Comparison of ENCODE assay signal across 7 cellular contexts in the genomic region with DNA sequence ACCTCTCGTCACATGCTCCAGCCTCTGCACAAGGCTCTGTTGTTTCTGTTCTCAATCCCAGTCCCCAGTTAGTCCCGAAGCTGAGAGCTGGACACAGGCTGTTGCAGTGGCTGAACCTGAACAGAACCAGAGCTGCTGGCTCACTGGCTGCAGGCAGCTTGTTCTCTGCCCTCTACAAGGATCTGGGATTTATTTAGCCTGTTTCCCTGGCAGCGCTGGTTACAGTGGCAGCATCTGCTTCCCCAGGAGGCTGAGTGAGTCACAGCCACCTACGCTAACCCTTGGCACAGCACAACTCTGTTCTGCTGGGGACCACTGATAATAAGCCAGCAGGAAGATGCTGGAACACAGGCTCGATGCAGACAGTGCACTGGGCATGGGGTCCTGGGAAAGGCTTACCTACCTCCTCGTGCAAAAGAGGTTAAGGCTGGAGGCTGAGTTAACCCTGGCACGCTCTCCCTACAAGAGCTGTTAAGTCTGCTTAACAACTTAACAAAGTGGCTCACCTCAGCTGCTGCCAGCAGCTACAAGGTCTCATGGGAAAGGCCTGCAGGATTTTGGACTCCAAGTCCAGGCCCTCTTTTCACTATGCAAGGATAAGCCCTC.
A peak's percentile ranks its signal among the peaks of the same experiment; 100 is the strongest.
DNase-seq lines count a peak whose midpoint lies in the region; TF ChIP-seq lines count a peak whose summit lies in the region.

No MANE protein-coding gene starts in this region.

- H3K9me3 Mint-ChIP-seq in Caco-2 (ENCODE audit: unreplicated experiment), result peaks cover 19% of the 10 kb centered on the region

- no peak overlapping the region for H3K4me3 Mint-ChIP-seq in Caco-2 (ENCODE audit: unreplicated experiment)

- no peak overlapping the region for H3K27ac Mint-ChIP-seq in Caco-2 (ENCODE audit: unreplicated experiment)

- CTCF ChIA-PET in Caco-2 (lab: Charles Lee), result no interaction called here

- BruUV-seq in Caco-2 (replicated peaks; lab: Mats Ljungman, UMichigan), result no TSS peak

- POLR2A ChIA-PET in Caco-2 (lab: Charles Lee), result no interaction called here

- H3K36me3 Mint-ChIP-seq in Caco-2 (ENCODE audit: insufficient read depth, unreplicated experiment), result no peaks in the 10 kb centered on the region

- no peak for TF ChIP-seq CTCF in HFF-Myc (IDR thresholded peaks at IDR 0.05; ENCODE audit: low read depth, low read length, missing control alignments)
- TF ChIP-seq CTCF in Caco-2 (IDR thresholded peaks at IDR 0.05; ENCODE audit: insufficient read depth in 1 of 2, low read depth in 1 of 2, low read length in 1 of 2, severe bottlenecking in 1 of 2, unreplicated experiment in 1 of 2), result no peak

- H3K9ac ChIP-seq in adipocyte (ENCODE audit: low read length), result no peak overlapping the region
- H3K9ac ChIP-seq in stomach smooth muscle (ENCODE audit: low read length in 2 of 2), result no peak overlapping the region

- H3K27me3 ChIP-seq in adipocyte (replicated peaks; ENCODE audit: control insufficient read depth, insufficient read depth, low read length), result peaks cover 18% of the 10 kb centered on the region
- no peaks in the 10 kb centered on the region for H3K27me3 ChIP-seq in stomach smooth muscle (ENCODE audit: control insufficient read depth in 1 of 2, insufficient read depth in 2 of 2, low read length in 2 of 2)
- no peaks in the 10 kb centered on the region for H3K27me3 ChIP-seq in Caco-2 (replicated peaks; ENCODE audit: control insufficient read depth, insufficient read depth, low read length)

- H3K9me3 ChIP-seq in adipocyte (ENCODE audit: control insufficient read depth, low read length), result no peaks in the 10 kb centered on the region
- no peaks in the 10 kb centered on the region for H3K9me3 ChIP-seq in stomach smooth muscle (ENCODE audit: control insufficient read depth in 2 of 2, low read length in 2 of 2)
- no peaks in the 10 kb centered on the region for H3K9me3 ChIP-seq in Caco-2

- H3K36me3 ChIP-seq in adipocyte (ENCODE audit: control insufficient read depth, insufficient read depth, low read length, severe bottlenecking), result no peaks in the 10 kb centered on the region
- no peaks in the 10 kb centered on the region for H3K36me3 ChIP-seq in stomach smooth muscle (ENCODE audit: control insufficient read depth in 2 of 2, insufficient read depth in 2 of 2, low read length in 2 of 2)
- no peaks in the 10 kb centered on the region for H3K36me3 ChIP-seq in Caco-2 (ENCODE audit: control insufficient read depth, insufficient read depth, low read length)

- intact Hi-C loops in head of caudate nucleus (cut with DNase I) (no loop called here), Caco-2 (cut with micrococcal nuclease; ENCODE audit: unreplicated experiment) (no loop called here)

- peak overlapping the region; percentile 11 for H3K27ac ChIP-seq in stomach smooth muscle (ENCODE audit: low read length)

- H3K4me3 ChIP-seq in HFF-Myc (replicated peaks; ENCODE audit: low read depth, low read length), result no peak overlapping the region
- no peak overlapping the region for H3K4me3 ChIP-seq in adipocyte (ENCODE audit: low read length)
- no peak overlapping the region for H3K4me3 ChIP-seq in stomach smooth muscle (ENCODE audit: low read length in 2 of 2)
- H3K4me3 ChIP-seq in Caco-2 (ENCODE audit: low read depth, low read length), result no peak overlapping the region

- DNase-seq in HFF-Myc (ENCODE audit: extremely low read depth, low read depth), result peak; percentile 83
- DNase-seq in adipocyte (ENCODE audit: low read depth), result peak; percentile 82
- DNase-seq in head of caudate nucleus, result peak; percentile 51 to 95 (median 78)
- no peak for DNase-seq in NCI-H1105 treated with DMSO at 0.1 percent for 48 hours (lab: John Stamatoyannopoulos, UW)
- DNase-seq in activated CD4-positive, alpha-beta T cell treated with anti-CD3 and anti-CD28 coated beads, Interleukin-2, amount 50 U/mL, for 4 hours, result no peak
- no peak for DNase-seq in Caco-2

- peaks cover 17% of the 10 kb centered on the region for H3K4me1 ChIP-seq in adipocyte (ENCODE audit: control insufficient read depth, insufficient read depth, low read length)
- peaks cover 6% of the 10 kb centered on the region for H3K4me1 ChIP-seq in stomach smooth muscle (ENCODE audit: control insufficient read depth, insufficient read depth, low read length)
- 0 out of 2 replicates have a peak, but pooled peaks cover 4% of the 10 kb centered on the region for H3K4me1 ChIP-seq in Caco-2

- peaks cover 15% of the 10 kb centered on the region for H3K4me1 Mint-ChIP-seq in Caco-2 (ENCODE audit: low read depth, unreplicated experiment)

- H3K27me3 Mint-ChIP-seq in Caco-2 (ENCODE audit: insufficient read depth, unreplicated experiment), result no peaks in the 10 kb centered on the region

Comparison
In these comparisons a context has a peak if more than half of its experiments do, and no peak if none do; other contexts are left out.
1. DNase-seq: peak in HFF-Myc (single experiment), adipocyte (single experiment) and head of caudate nucleus (42 of 42); none in NCI-H1105 treated with DMSO at 0.1 percent for 48 hours (single experiment), activated CD4-positive, alpha-beta T cell treated with anti-CD3 and anti-CD28 coated beads, Interleukin-2, amount 50 U/mL, for 4 hours (0 of 2) and Caco-2 (0 of 2).